Comparison of ENCODE assay signal across 28 cellular contexts in genomic region chr6:40708049-40708448, GRCh38.
"Had no signal": no experiment of that assay in that cellular context is flagged by ENCODE, and none has a peak within 500 bp of the region (broad histone marks: within the 10 kb centered on the region; RNA-seq: fewer than 3 reads in every experiment).

No MANE protein-coding gene starts in this region.

- H3K27ac ChIP-seq: adrenal gland, brain microvascular endothelial cell, SJCRH30, SK-N-MC, VCaP had no signal

- ATAC-seq: activated naive CD4-positive, alpha-beta T cell treated with anti-CD3 and anti-CD28 coated beads, Interleukin-2, amount 50 U/mL, for 72 hours; activated T-cell treated with anti-CD3 and anti-CD28 coated beads, Interleukin-2, amount 50 U/mL, for 4 hours; Panc1 had no signal

- H3K4me1 ChIP-seq: adrenal gland, SJCRH30 had no signal

- DNase-seq: activated B cell treated with CpG ODN at 0.5 μM for 24 hours; activated CD4-positive, alpha-beta memory T cell treated with anti-CD3 and anti-CD28 coated beads for 36 hours; activated CD4-positive, alpha-beta T cell treated with anti-CD3 and anti-CD28 coated beads for 4 hours; activated CD4-positive, alpha-beta T cell treated with anti-CD3 and anti-CD28 coated beads, Interleukin-2, amount 50 U/mL, for 1 hour; activated CD4-positive, CD25-positive, alpha-beta regulatory T cell treated with anti-CD3 and anti-CD28 coated beads, Interleukin-2, amount 50 U/mL, for 72 hours; activated CD8-positive, alpha-beta memory T cell treated with anti-CD3 and anti-CD28 coated beads, Interleukin-2, amount 50 U/mL, for 4 hours; activated gamma-delta T cell treated with Interleukin-2 at 50 U/mL for 16 hours; activated naive CD4-positive, alpha-beta T cell treated with anti-CD3 and anti-CD28 coated beads for 36 hours; activated T-cell treated with anti-CD3 and anti-CD28 coated beads for 4 hours; activated T-cell treated with anti-CD3 and anti-CD28 coated beads, Interleukin-2, amount 50 U/mL, for 4 hours; adrenal gland; brain microvascular endothelial cell; central memory CD4-positive, alpha-beta T cell; Kasumi-1; MG63; NCI-H1048; NCI-H1105 treated with DMSO at 0.1 percent for 48 hours; NCI-H1436; NCI-H1694; NCI-H2029; NCI-H345; NCI-H524 treated with DMSO at 0.1 percent for 48 hours; SHP77; SJCRH30 had no signal

- H3K36me3 ChIP-seq: adrenal gland, brain microvascular endothelial cell, MG63, SJCRH30 had no signal

- H3K9me3 ChIP-seq: adrenal gland, MG63, SJCRH30 had no signal

- H3K27me3 ChIP-seq: adrenal gland, MG63 had no signal

- H3K4me3 ChIP-seq: adrenal gland, MG63, SJCRH30, SK-N-MC had no signal
